Comparison of ENCODE assay signal across 14 cellular contexts in genomic region chr1:38258085-38258484, GRCh38.
A peak's percentile ranks its signal among the peaks of the same experiment; 100 is the strongest.
DNase-seq lines count a peak whose midpoint lies in the region; ATAC-seq and TF ChIP-seq lines count a peak whose summit lies in the region.
"Had no signal": no experiment of that assay in that cellular context is flagged by ENCODE, and none has a peak within 500 bp of the region (broad histone marks: within the 10 kb centered on the region; RNA-seq: fewer than 3 reads in every experiment).

No MANE protein-coding gene starts in this region.

- ATAC-seq in GM19395 (IDR thresholded peaks at IDR 0.05; ENCODE audit: unreplicated experiment) (no peak), HG03342 (IDR thresholded peaks at IDR 0.05; ENCODE audit: unreplicated experiment) (no peak)
- ATAC-seq: GM23338 had no signal

- H3K4me1 ChIP-seq in spleen = no peaks in the 10 kb centered on the region

- H3K36me3 ChIP-seq in neural cell (ENCODE audit: insufficient read depth, low read length) (no peaks in the 10 kb centered on the region), spleen (no peaks in the 10 kb centered on the region)
- H3K36me3 ChIP-seq: BLaER1 had no signal

- H3K9me3 ChIP-seq in neural cell (ENCODE audit: low read length) (no peaks in the 10 kb centered on the region), spleen (peaks cover 0 to 14% (median 7%) of the 10 kb centered on the region in 8 donors)

- TF ChIP-seq POLR2A in spleen (IDR thresholded peaks at IDR 0.05) = no peak

- H3K9me2 ChIP-seq in neural cell (ENCODE audit: insufficient read depth, low read length) = no peaks in the 10 kb centered on the region

- no peaks in the 10 kb centered on the region for H3F3A ChIP-seq in neural cell (ENCODE audit: insufficient read depth, low read length, poor library complexity, severe bottlenecking)

- intact Hi-C loops in spleen (cut with DNase I; ENCODE audit: low total_unique reads) = no loop called here

- peak in 2 of 3 experiments; percentile 63 to 92 for DNase-seq in NCI-H1417 (lab: John Stamatoyannopoulos, UW)
- no peak for DNase-seq in NCI-H1417 treated with DMSO at 0.1 percent for 48 hours (lab: John Stamatoyannopoulos, UW)
- DNase-seq in NCI-H774 (lab: John Stamatoyannopoulos, UW) = peak; percentile 9
- peak; percentile 42 for DNase-seq in spleen
- DNase-seq in DMS 273 (lab: John Stamatoyannopoulos, UW; ENCODE audit: unreplicated experiment) = no peak
- DNase-seq: CD4-positive, CD25-positive, alpha-beta regulatory T cell; DMS 273 treated with DMSO at 0.1 percent for 48 hours; H9 had no signal

- no peak for TF ChIP-seq RAD21 in neural cell (conservative IDR thresholded peaks at IDR 0.05)

- no peaks in the 10 kb centered on the region for H3K79me2 ChIP-seq in neural cell (replicated peaks; ENCODE audit: insufficient read depth, low read length)

- no peak for TF ChIP-seq EP300 in neural cell (conservative IDR thresholded peaks at IDR 0.05; ENCODE audit: poor library complexity, severe bottlenecking)

- H3K27me3 ChIP-seq in neural cell (ENCODE audit: insufficient read depth, low read depth, low read length) (no peaks in the 10 kb centered on the region), spleen (replicated peaks in 1 of 7) (peaks cover 0 to 91% (median 4%) of the 10 kb centered on the region in 7 donors)
- H3K27me3 ChIP-seq: BLaER1 had no signal

- 90 to 92% (median 91%) methylated on average over 12 of the region's 12 CpGs for WGBS in spleen, 5 donors

- no peak overlapping the region for H2AFZ ChIP-seq in neural cell (ENCODE audit: low read depth, low read length)
- H2AFZ ChIP-seq: GM23338 had no signal

- TF ChIP-seq CTCF in neural cell (IDR thresholded peaks at IDR 0.05; ENCODE audit: poor library complexity, severe bottlenecking) (no peak), spleen (IDR thresholded peaks at IDR 0.05 in 8 of 11, conservative IDR thresholded peaks at IDR 0.05 in 3 of 11) (no peak)

- H3K9ac ChIP-seq in neural cell (ENCODE audit: low read length) = peak overlapping the region; percentile 8
- H3K9ac ChIP-seq: BLaER1 had no signal

- H4K20me1 ChIP-seq in neural cell (ENCODE audit: insufficient read depth) = no peaks in the 10 kb centered on the region
- H4K20me1 ChIP-seq: BLaER1 had no signal

- H3K27ac ChIP-seq in neural cell (ENCODE audit: low read length) = peak overlapping the region; percentile 58
- H3K27ac ChIP-seq in spleen = no peak overlapping the region
- H3K27ac ChIP-seq: 22Rv1, BLaER1 had no signal

- H3K4me3 ChIP-seq in neural cell (ENCODE audit: low read length) = no peak overlapping the region
- no peak overlapping the region for H3K4me3 ChIP-seq in spleen
- H3K4me3 ChIP-seq: BLaER1, GM23338 had no signal

- H3K4me2 ChIP-seq in neural cell (ENCODE audit: low read length) = no peak overlapping the region
- H3K4me2 ChIP-seq: BLaER1, GM23338 had no signal

TF ChIP-seq in neural cell, 6 proteins besides CTCF, POLR2A, EP300 and RAD21:
- TF ChIP-seq, protein P1, sequence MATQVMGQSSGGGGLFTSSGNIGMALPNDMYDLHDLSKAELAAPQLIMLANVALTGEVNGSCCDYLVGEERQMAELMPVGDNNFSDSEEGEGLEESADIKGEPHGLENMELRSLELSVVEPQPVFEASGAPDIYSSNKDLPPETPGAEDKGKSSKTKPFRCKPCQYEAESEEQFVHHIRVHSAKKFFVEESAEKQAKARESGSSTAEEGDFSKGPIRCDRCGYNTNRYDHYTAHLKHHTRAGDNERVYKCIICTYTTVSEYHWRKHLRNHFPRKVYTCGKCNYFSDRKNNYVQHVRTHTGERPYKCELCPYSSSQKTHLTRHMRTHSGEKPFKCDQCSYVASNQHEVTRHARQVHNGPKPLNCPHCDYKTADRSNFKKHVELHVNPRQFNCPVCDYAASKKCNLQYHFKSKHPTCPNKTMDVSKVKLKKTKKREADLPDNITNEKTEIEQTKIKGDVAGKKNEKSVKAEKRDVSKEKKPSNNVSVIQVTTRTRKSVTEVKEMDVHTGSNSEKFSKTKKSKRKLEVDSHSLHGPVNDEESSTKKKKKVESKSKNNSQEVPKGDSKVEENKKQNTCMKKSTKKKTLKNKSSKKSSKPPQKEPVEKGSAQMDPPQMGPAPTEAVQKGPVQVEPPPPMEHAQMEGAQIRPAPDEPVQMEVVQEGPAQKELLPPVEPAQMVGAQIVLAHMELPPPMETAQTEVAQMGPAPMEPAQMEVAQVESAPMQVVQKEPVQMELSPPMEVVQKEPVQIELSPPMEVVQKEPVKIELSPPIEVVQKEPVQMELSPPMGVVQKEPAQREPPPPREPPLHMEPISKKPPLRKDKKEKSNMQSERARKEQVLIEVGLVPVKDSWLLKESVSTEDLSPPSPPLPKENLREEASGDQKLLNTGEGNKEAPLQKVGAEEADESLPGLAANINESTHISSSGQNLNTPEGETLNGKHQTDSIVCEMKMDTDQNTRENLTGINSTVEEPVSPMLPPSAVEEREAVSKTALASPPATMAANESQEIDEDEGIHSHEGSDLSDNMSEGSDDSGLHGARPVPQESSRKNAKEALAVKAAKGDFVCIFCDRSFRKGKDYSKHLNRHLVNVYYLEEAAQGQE (IDR thresholded peaks at IDR 0.05; ENCODE audit: borderline replicate concordance) = no peak
- TF ChIP-seq EZH2 (IDR thresholded peaks at IDR 0.05; ENCODE audit: borderline replicate concordance, insufficient read depth, low read length, poor library complexity, severe bottlenecking) (no peak), MXI1 (conservative IDR thresholded peaks at IDR 0.05; ENCODE audit: poor library complexity, severe bottlenecking) (no peak)
TF ChIP-seq in neural cell: peak in this region for 0.

Comparison
In these comparisons a context has a peak if more than half of its experiments do, and no peak if none do; other contexts are left out.
1. DNase-seq: peak in NCI-H1417 (2 of 3), NCI-H774 (single experiment) and spleen (single experiment); none in NCI-H1417 treated with DMSO at 0.1 percent for 48 hours (single experiment) and DMS 273 (single experiment).